Comparison of ENCODE assay signal across 18 cellular contexts in the genomic region with DNA sequence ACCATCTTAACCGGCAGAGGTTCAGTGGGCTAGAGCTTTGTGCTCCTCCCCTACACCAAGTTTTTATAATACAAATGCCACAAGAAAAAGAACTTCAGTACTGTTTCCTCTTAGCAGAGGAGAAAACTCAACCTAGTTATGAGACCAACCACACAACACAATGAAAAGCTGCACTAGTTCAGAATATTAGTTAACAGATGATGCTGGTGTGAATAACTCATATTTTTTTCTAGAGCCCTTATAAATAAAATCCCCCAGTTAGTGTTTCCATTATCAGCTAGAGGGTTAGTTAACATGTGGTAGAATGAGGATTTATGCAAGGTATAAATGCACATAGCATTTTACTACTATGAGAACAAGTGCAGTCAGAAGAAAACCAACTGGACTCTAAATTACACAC.
A peak's percentile ranks its signal among the peaks of the same experiment; 100 is the strongest.
DNase-seq lines count a peak whose midpoint lies in the region; ATAC-seq and TF ChIP-seq lines count a peak whose summit lies in the region.
"Had no signal": no experiment of that assay in that cellular context is flagged by ENCODE, and none has a peak within 500 bp of the region (broad histone marks: within the 10 kb centered on the region; RNA-seq: fewer than 3 reads in every experiment).

No MANE protein-coding gene starts in this region.

- no peaks in the 10 kb centered on the region for H3K36me3 Mint-ChIP-seq in CD4-positive, alpha-beta memory T cell
- H3K36me3 Mint-ChIP-seq in CD8-positive, alpha-beta memory T cell: no peaks in the 10 kb centered on the region
- no peaks in the 10 kb centered on the region for H3K36me3 Mint-ChIP-seq in activated CD8-positive, alpha-beta T cell treated with anti-CD3 and anti-CD28 coated beads for 36 hours (ENCODE audit: low read depth)
- no peaks in the 10 kb centered on the region for H3K36me3 Mint-ChIP-seq in type B pancreatic cell
- H3K36me3 Mint-ChIP-seq: CD4-positive, CD25-positive, alpha-beta regulatory T cell had no signal

- ATAC-seq in activated CD8-positive, alpha-beta T cell treated with anti-CD3 and anti-CD28 coated beads for 36 hours: peak; percentile 34
- ATAC-seq in left lobe of liver (no peak), GM19463 (IDR thresholded peaks at IDR 0.05; ENCODE audit: unreplicated experiment) (no peak), HG02642 (IDR thresholded peaks at IDR 0.05; ENCODE audit: poor library complexity, unreplicated experiment) (no peak)

- no peak for TF ChIP-seq CTCF in activated CD8-positive, alpha-beta T cell treated with anti-CD3 and anti-CD28 coated beads for 36 hours (IDR thresholded peaks at IDR 0.05)
- no peak for TF ChIP-seq CTCF in type B pancreatic cell (conservative IDR thresholded peaks at IDR 0.05)

- H3K4me3 Mint-ChIP-seq in CD4-positive, alpha-beta memory T cell: peak overlapping the region in 6 of 8 donors; percentile 4 to 51 (median 26)
- peak overlapping the region in 4 of 7 donors; percentile 3 to 52 (median 21) for H3K4me3 Mint-ChIP-seq in CD8-positive, alpha-beta memory T cell
- no peak overlapping the region for H3K4me3 Mint-ChIP-seq in activated CD8-positive, alpha-beta T cell treated with anti-CD3 and anti-CD28 coated beads for 36 hours
- no peak overlapping the region for H3K4me3 Mint-ChIP-seq in type B pancreatic cell

- no peaks in the 10 kb centered on the region for H3K36me3 ChIP-seq in CD4-positive, alpha-beta memory T cell (ENCODE audit: insufficient read depth, low read length)
- H3K36me3 ChIP-seq in CD8-positive, alpha-beta memory T cell (ENCODE audit: insufficient read depth, low read length): no peaks in the 10 kb centered on the region
- H3K36me3 ChIP-seq: HAP-1 had no signal

- H3K4me1 ChIP-seq in CD4-positive, alpha-beta memory T cell (ENCODE audit: insufficient read depth, low read length): peaks cover 20% of the 10 kb centered on the region
- peaks cover 20% of the 10 kb centered on the region for H3K4me1 ChIP-seq in CD8-positive, alpha-beta memory T cell (ENCODE audit: insufficient read depth, low read length)
- H3K4me1 ChIP-seq: HAP-1 had no signal

- no peak for DNase-seq in CD4-positive, alpha-beta memory T cell
- DNase-seq in CD8-positive, alpha-beta memory T cell: no peak
- no peak for DNase-seq in activated CD8-positive, alpha-beta T cell treated with anti-CD3 and anti-CD28 coated beads for 36 hours
- DNase-seq in left lobe of liver (ENCODE audit: low spot score) (peak; percentile 1), cardiac septum (ENCODE audit: low spot score) (no peak), type B pancreatic cell (ENCODE audit: extremely low spot score, unreplicated experiment) (no peak)
- DNase-seq: CD4-positive, CD25-positive, alpha-beta regulatory T cell; DMS79 treated with DMSO at 0.1 percent for 48 hours; MV-4-11; NCI-H1417; NCI-H187 treated with DMSO at 0.1 percent for 48 hours; NCI-H526 treated with DMSO at 0.1 percent for 48 hours; NK-92 treated with Interleukin-12 subunit alpha and Interleukin-12 subunit beta, amount 100 ng/mL, for 24 hours; RPMI8226; SIG-M5 had no signal

- no peak overlapping the region for H3K4me3 ChIP-seq in CD4-positive, alpha-beta memory T cell (ENCODE audit: low read length in 2 of 2)
- no peak overlapping the region for H3K4me3 ChIP-seq in CD8-positive, alpha-beta memory T cell (ENCODE audit: low read length)
- H3K4me3 ChIP-seq: HAP-1 had no signal

- H3K27me3 Mint-ChIP-seq in CD4-positive, alpha-beta memory T cell: no peaks in the 10 kb centered on the region
- H3K27me3 Mint-ChIP-seq in CD8-positive, alpha-beta memory T cell: no peaks in the 10 kb centered on the region
- no peaks in the 10 kb centered on the region for H3K27me3 Mint-ChIP-seq in activated CD8-positive, alpha-beta T cell treated with anti-CD3 and anti-CD28 coated beads for 36 hours
- no peaks in the 10 kb centered on the region for H3K27me3 Mint-ChIP-seq in type B pancreatic cell
- H3K27me3 Mint-ChIP-seq: CD4-positive, CD25-positive, alpha-beta regulatory T cell had no signal

- H3K9me3 Mint-ChIP-seq in CD4-positive, alpha-beta memory T cell: no peaks in the 10 kb centered on the region
- no peaks in the 10 kb centered on the region for H3K9me3 Mint-ChIP-seq in CD8-positive, alpha-beta memory T cell
- H3K9me3 Mint-ChIP-seq in activated CD8-positive, alpha-beta T cell treated with anti-CD3 and anti-CD28 coated beads for 36 hours: no peaks in the 10 kb centered on the region
- H3K9me3 Mint-ChIP-seq in type B pancreatic cell: no peaks in the 10 kb centered on the region

- POLR2A ChIA-PET in CD4-positive, alpha-beta memory T cell (lab: Charles Lee; ENCODE audit: partially characterized antibody): interaction anchor here (0.6 to 2.5 kb wide), 6 partner anchors 41 to 212 kb away, joined by 3 to 11 read pairs (median 4); partner anchors contain the start of gene RESF1
- POLR2A ChIA-PET in CD8-positive, alpha-beta memory T cell (lab: Charles Lee): interaction anchor here (0.5 kb wide), 1 partner anchor 54 kb away, joined by 5 read pairs; no protein-coding TSS in a partner anchor
- POLR2A ChIA-PET in activated CD8-positive, alpha-beta T cell treated with anti-CD3 and anti-CD28 coated beads for 36 hours (lab: Charles Lee): interaction anchor here (1.2 kb wide), 1 partner anchor 138 kb away, joined by 3 read pairs; no protein-coding TSS in a partner anchor

- H3K9me3 ChIP-seq in CD4-positive, alpha-beta memory T cell (ENCODE audit: control insufficient read depth in 1 of 2, low read length in 2 of 2): no peaks in the 10 kb centered on the region
- no peaks in the 10 kb centered on the region for H3K9me3 ChIP-seq in CD8-positive, alpha-beta memory T cell (ENCODE audit: low read length)
- H3K9me3 ChIP-seq: HAP-1 had no signal

- no peak overlapping the region for H3K27ac ChIP-seq in CD4-positive, alpha-beta memory T cell (ENCODE audit: low read depth, low read length)
- no peak overlapping the region for H3K27ac ChIP-seq in CD8-positive, alpha-beta memory T cell (ENCODE audit: low read depth, low read length)

- intact Hi-C loops in CD4-positive, alpha-beta memory T cell (cut with micrococcal nuclease): no loop called here
- intact Hi-C loops in activated CD8-positive, alpha-beta T cell treated with anti-CD3 and anti-CD28 coated beads for 36 hours (cut with micrococcal nuclease): no loop called here
- intact Hi-C loops in cardiac septum (cut with DNase I): no loop called here

- H3K4me1 Mint-ChIP-seq in CD4-positive, alpha-beta memory T cell: peaks cover 20 to 30% (median 26%) of the 10 kb centered on the region in 4 donors
- H3K4me1 Mint-ChIP-seq in CD8-positive, alpha-beta memory T cell: peaks cover 31 to 32% (median 31%) of the 10 kb centered on the region in 3 donors
- H3K4me1 Mint-ChIP-seq in activated CD8-positive, alpha-beta T cell treated with anti-CD3 and anti-CD28 coated beads for 36 hours (ENCODE audit: low read depth): peaks cover 21% of the 10 kb centered on the region
- peaks cover 3% of the 10 kb centered on the region for H3K4me1 Mint-ChIP-seq in type B pancreatic cell (ENCODE audit: unreplicated experiment)

- peak overlapping the region in 4 of 7 donors; percentile 32 to 87 (median 62) for H3K27ac Mint-ChIP-seq in CD4-positive, alpha-beta memory T cell
- H3K27ac Mint-ChIP-seq in CD8-positive, alpha-beta memory T cell: peak overlapping the region in 6 of 8 donors; percentile 10 to 73 (median 51)
- H3K27ac Mint-ChIP-seq in activated CD8-positive, alpha-beta T cell treated with anti-CD3 and anti-CD28 coated beads for 36 hours: peak overlapping the region; percentile 43
- H3K27ac Mint-ChIP-seq in type B pancreatic cell: no peak overlapping the region

- H3K27me3 ChIP-seq in CD4-positive, alpha-beta memory T cell (ENCODE audit: insufficient read depth, low read length): no peaks in the 10 kb centered on the region
- no peaks in the 10 kb centered on the region for H3K27me3 ChIP-seq in CD8-positive, alpha-beta memory T cell (ENCODE audit: insufficient read depth, low read length, poor library complexity, severe bottlenecking)

- CTCF ChIA-PET in CD4-positive, alpha-beta memory T cell (lab: Charles Lee; ENCODE audit: partially characterized antibody): interaction anchor here (0.6 to 2.0 kb wide), 9 partner anchors 14 to 521 kb away, joined by 3 to 9 read pairs (median 4); no protein-coding TSS in a partner anchor
- CTCF ChIA-PET in CD8-positive, alpha-beta memory T cell (lab: Charles Lee): interaction anchor here (0.9 to 1.6 kb wide), 4 partner anchors 17 to 132 kb away, joined by 3 to 5 read pairs (median 3); partner anchors contain the start of genes AMN1 and ETFBKMT
- CTCF ChIA-PET in activated CD8-positive, alpha-beta T cell treated with anti-CD3 and anti-CD28 coated beads for 36 hours (lab: Charles Lee): interaction anchor here (1.1 kb wide), 1 partner anchor 191 kb away, joined by 4 read pairs; no protein-coding TSS in a partner anchor

Comparison
In these comparisons a context has a peak if more than half of its experiments do, and no peak if none do; other contexts are left out.
1. H3K4me3 Mint-ChIP-seq: peak in CD4-positive, alpha-beta memory T cell (6 of 8) and CD8-positive, alpha-beta memory T cell (4 of 7); none in activated CD8-positive, alpha-beta T cell treated with anti-CD3 and anti-CD28 coated beads for 36 hours (single experiment) and type B pancreatic cell (single experiment).